In genomic region chr4:2939383-2940243, GRCh38 we compare ENCODE assay signal across 13 cellular contexts. TPM values are rescaled to one million over a fixed set of nuclear protein-coding genes. Genes with fewer than 3 reads are reported as not detected.
DNase-seq lines count a peak whose midpoint lies in the region; ATAC-seq, FAIRE-seq and TF ChIP-seq lines count a peak whose summit lies in the region.
"Had no signal": no experiment of that assay in that cellular context is flagged by ENCODE, and none has a peak within 500 bp of the region (broad histone marks: within the 10 kb centered on the region; RNA-seq: fewer than 3 reads in every experiment).

No MANE protein-coding gene starts in this region.

- peaks cover 3 to 15% of the 10 kb centered on the region in 2 donors for H3K4me1 ChIP-seq in kidney (ENCODE audit: control insufficient read depth in 1 of 2, insufficient read depth in 1 of 2, low read depth in 1 of 2, low read length in 2 of 2)

- H3K27ac Mint-ChIP-seq in activated T-cell treated with anti-CD3 and anti-CD28 coated beads, Interleukin-2, amount 50 U/mL, for 72 hours = peak overlapping the region; percentile 92

- H3K4me1 Mint-ChIP-seq in activated T-cell treated with anti-CD3 and anti-CD28 coated beads, Interleukin-2, amount 50 U/mL, for 72 hours (ENCODE audit: low read depth) = peaks cover 55% of the 10 kb centered on the region

- ATAC-seq in activated T-cell treated with anti-CD3 and anti-CD28 coated beads, Interleukin-2, amount 50 U/mL, for 72 hours (replicated peaks in 1 of 2) = no peak
- no peak for ATAC-seq in GM21381 (IDR thresholded peaks at IDR 0.05; ENCODE audit: unreplicated experiment)
- ATAC-seq: foreskin keratinocyte had no signal

- H3K27ac ChIP-seq in kidney (ENCODE audit: low read depth in 2 of 2, low read length in 2 of 2) = no peak overlapping the region
- peak overlapping the region; percentile 13 for H3K27ac ChIP-seq in temporal lobe (ENCODE audit: low read depth, low read length)
- H3K27ac ChIP-seq: foreskin keratinocyte, vagina had no signal

- no peaks in the 10 kb centered on the region for H3K9me3 ChIP-seq in kidney (ENCODE audit: control insufficient read depth in 1 of 2, low read length in 2 of 2)
- H3K9me3 ChIP-seq: vagina had no signal

- no peaks in the 10 kb centered on the region for H3K27me3 Mint-ChIP-seq in activated T-cell treated with anti-CD3 and anti-CD28 coated beads, Interleukin-2, amount 50 U/mL, for 72 hours (ENCODE audit: low read depth)

- peaks cover 24 to 34% of the 10 kb centered on the region in 2 donors for H3K36me3 Mint-ChIP-seq in activated T-cell treated with anti-CD3 and anti-CD28 coated beads, Interleukin-2, amount 50 U/mL, for 72 hours (ENCODE audit: insufficient read depth in 2 of 2)

- FAIRE-seq in kidney (lab: Jason Lieb, UNC) = no peak

- no peak for TF ChIP-seq CTCF in kidney (IDR thresholded peaks at IDR 0.05; ENCODE audit: borderline replicate concordance, extremely low read depth, insufficient read depth)

- peak; percentile 17 for DNase-seq in activated T-cell treated with anti-CD3 and anti-CD28 coated beads, Interleukin-2, amount 50 U/mL, for 1 hour
- no peak for DNase-seq in activated T-cell treated with anti-CD3 and anti-CD28 coated beads for 4 hours
- peak; percentile 38 to 43 for DNase-seq in activated T-cell treated with anti-CD3 and anti-CD28 coated beads, Interleukin-2, amount 50 U/mL, for 72 hours
- DNase-seq in kidney = peak; percentile 75
- no peak for DNase-seq in DMS53 treated with DMSO at 0.1 percent for 48 hours (lab: John Stamatoyannopoulos, UW; ENCODE audit: unreplicated experiment)
- no peak for DNase-seq in HCEC 1CT
- DNase-seq: activated gamma-delta T cell, foreskin keratinocyte, Karpas-422, NCI-H2029 treated with DMSO at 0.1 percent for 48 hours had no signal

- peak overlapping the region; percentile 35 to 42 for H3K4me3 Mint-ChIP-seq in activated T-cell treated with anti-CD3 and anti-CD28 coated beads, Interleukin-2, amount 50 U/mL, for 72 hours

- no peak overlapping the region for H3K4me3 ChIP-seq in kidney (ENCODE audit: low read length in 2 of 2)
- H3K4me3 ChIP-seq: vagina had no signal

- no peaks in the 10 kb centered on the region for H3K9me3 Mint-ChIP-seq in activated T-cell treated with anti-CD3 and anti-CD28 coated beads, Interleukin-2, amount 50 U/mL, for 72 hours

- intact Hi-C loops in kidney (cut with DNase I) = no loop called here

- H3K9ac ChIP-seq in kidney (ENCODE audit: low read length in 2 of 2) = no peak overlapping the region

- H3K36me3 ChIP-seq in kidney (ENCODE audit: control insufficient read depth in 1 of 2, insufficient read depth in 2 of 2, low read length in 2 of 2) = peaks cover 24 to 51% of the 10 kb centered on the region in 2 donors

RNA-seq across cellular contexts. Expression of gene NOP14, which starts 23.6 kb away (rescaled TPM):
- 10 to 100 TPM; 72.0 to 75.8 TPM for total RNA-seq in activated T-cell treated with anti-CD3 and anti-CD28 coated beads, Interleukin-2, amount 50 U/mL, for 72 hours
- total RNA-seq in kidney = 22.0 TPM
- 15.1 TPM for polyA plus RNA-seq in kidney (ENCODE audit: insufficient read depth, low read depth, low replicate concordance)
- total RNA-seq in temporal lobe = 5.9 TPM

RNA-seq across cellular contexts. Expression of gene GRK4, which starts 23.8 kb away (rescaled TPM):
- total RNA-seq in activated T-cell treated with anti-CD3 and anti-CD28 coated beads, Interleukin-2, amount 50 U/mL, for 72 hours = 1 to 10 TPM; 3.8 to 5.5 TPM
- total RNA-seq in kidney = 4.3 TPM
- 4.3 TPM for polyA plus RNA-seq in kidney (ENCODE audit: insufficient read depth, low read depth, low replicate concordance)
- total RNA-seq in temporal lobe = 33.4 TPM

Comparison
In these comparisons a context has a peak if more than half of its experiments do, and no peak if none do; other contexts are left out.
1. DNase-seq: peak in activated T-cell treated with anti-CD3 and anti-CD28 coated beads, Interleukin-2, amount 50 U/mL, for 1 hour (single experiment), activated T-cell treated with anti-CD3 and anti-CD28 coated beads, Interleukin-2, amount 50 U/mL, for 72 hours (2 of 2) and kidney (single experiment); none in activated T-cell treated with anti-CD3 and anti-CD28 coated beads for 4 hours (single experiment), DMS53 treated with DMSO at 0.1 percent for 48 hours (single experiment) and HCEC 1CT (single experiment).